In genomic region chr1:235343726-235344125, GRCh38 we compare ENCODE assay signal across 15 cellular contexts. TPM values are rescaled to one million over a fixed set of nuclear protein-coding genes. Genes with fewer than 3 reads are reported as not detected.
DNase-seq lines count a peak whose midpoint lies in the region; ATAC-seq lines count a peak whose summit lies in the region.
"Had no signal": no experiment of that assay in that cellular context is flagged by ENCODE, and none has a peak within 500 bp of the region (broad histone marks: within the 10 kb centered on the region; RNA-seq: fewer than 3 reads in every experiment).

No MANE protein-coding gene starts in this region.

- DNase-seq in NCI-H82 (lab: John Stamatoyannopoulos, UW) (peak; percentile 59), NCI-H82 treated with DMSO at 0.1 percent for 48 hours (lab: John Stamatoyannopoulos, UW; ENCODE audit: unreplicated experiment) (no peak), NCI-H2081 treated with DMSO at 0.1 percent for 48 hours (lab: John Stamatoyannopoulos, UW) (no peak)
- DNase-seq in activated T-cell treated with anti-CD3 and anti-CD28 coated beads, Interleukin-2, amount 50 U/mL, for 24 hours = no peak
- DNase-seq in activated T-cell treated with anti-CD3 and anti-CD28 coated beads, Interleukin-2, amount 50 U/mL, for 72 hours = no peak
- peak; percentile 14 for DNase-seq in stimulated activated CD4-positive, alpha-beta T cell treated with anti-CD3 and anti-CD28 coated beads, Interleukin-15, amount 100 ng/mL, for 24 hours
- no peak for DNase-seq in stimulated activated CD4-positive, alpha-beta T cell treated with anti-CD3 and anti-CD28 coated beads, Interleukin-1b, Interleukin-23, amount 100 ng/mL, for 48 hours
- DNase-seq: Caco-2; CD8-positive, alpha-beta memory T cell; DND-41; GDM1; GOT3; H9 had no signal

- ATAC-seq in activated T-cell treated with anti-CD3 and anti-CD28 coated beads, Interleukin-2, amount 50 U/mL, for 72 hours (replicated peaks in 1 of 2) = no peak

- no peaks in the 10 kb centered on the region for H3K27me3 Mint-ChIP-seq in activated T-cell treated with anti-CD3 and anti-CD28 coated beads, Interleukin-2, amount 50 U/mL, for 24 hours
- no peaks in the 10 kb centered on the region for H3K27me3 Mint-ChIP-seq in activated T-cell treated with anti-CD3 and anti-CD28 coated beads, Interleukin-2, amount 50 U/mL, for 72 hours (ENCODE audit: low read depth)
- H3K27me3 Mint-ChIP-seq in stimulated activated naive CD8-positive, alpha-beta T cell treated with anti-CD3 and anti-CD28 coated beads, Interleukin-15, Interleukin-2, amounts not matched to agents 100 ng/mL and 50 ng/mL, for 24 hours = no peaks in the 10 kb centered on the region
- H3K27me3 Mint-ChIP-seq: CD8-positive, alpha-beta memory T cell had no signal

- peak overlapping the region; percentile 50 for H3K27ac Mint-ChIP-seq in activated T-cell treated with anti-CD3 and anti-CD28 coated beads, Interleukin-2, amount 50 U/mL, for 24 hours
- no peak overlapping the region for H3K27ac Mint-ChIP-seq in activated T-cell treated with anti-CD3 and anti-CD28 coated beads, Interleukin-2, amount 50 U/mL, for 72 hours
- peak overlapping the region; percentile 61 for H3K27ac Mint-ChIP-seq in stimulated activated naive CD8-positive, alpha-beta T cell treated with anti-CD3 and anti-CD28 coated beads, Interleukin-15, Interleukin-2, amounts not matched to agents 100 ng/mL and 50 ng/mL, for 24 hours
- H3K27ac Mint-ChIP-seq: H9 had no signal

- H3K36me3 Mint-ChIP-seq in activated T-cell treated with anti-CD3 and anti-CD28 coated beads, Interleukin-2, amount 50 U/mL, for 24 hours (ENCODE audit: low read depth) = peaks cover 47% of the 10 kb centered on the region
- H3K36me3 Mint-ChIP-seq in activated T-cell treated with anti-CD3 and anti-CD28 coated beads, Interleukin-2, amount 50 U/mL, for 72 hours (ENCODE audit: insufficient read depth in 2 of 2) = peaks cover 6 to 7% of the 10 kb centered on the region in 2 donors
- peaks cover 39% of the 10 kb centered on the region for H3K36me3 Mint-ChIP-seq in stimulated activated naive CD8-positive, alpha-beta T cell treated with anti-CD3 and anti-CD28 coated beads, Interleukin-15, Interleukin-2, amounts not matched to agents 100 ng/mL and 50 ng/mL, for 24 hours (ENCODE audit: low read depth)

- H3K4me1 Mint-ChIP-seq in activated T-cell treated with anti-CD3 and anti-CD28 coated beads, Interleukin-2, amount 50 U/mL, for 24 hours (ENCODE audit: low read depth) = peaks cover 13% of the 10 kb centered on the region
- H3K4me1 Mint-ChIP-seq in activated T-cell treated with anti-CD3 and anti-CD28 coated beads, Interleukin-2, amount 50 U/mL, for 72 hours (ENCODE audit: low read depth) = no peaks in the 10 kb centered on the region
- peaks cover 17% of the 10 kb centered on the region for H3K4me1 Mint-ChIP-seq in stimulated activated naive CD8-positive, alpha-beta T cell treated with anti-CD3 and anti-CD28 coated beads, Interleukin-15, Interleukin-2, amounts not matched to agents 100 ng/mL and 50 ng/mL, for 24 hours (ENCODE audit: low read depth)
- H3K4me1 Mint-ChIP-seq: CD14-positive monocyte had no signal

- no peaks in the 10 kb centered on the region for H3K9me3 Mint-ChIP-seq in activated T-cell treated with anti-CD3 and anti-CD28 coated beads, Interleukin-2, amount 50 U/mL, for 24 hours
- no peaks in the 10 kb centered on the region for H3K9me3 Mint-ChIP-seq in activated T-cell treated with anti-CD3 and anti-CD28 coated beads, Interleukin-2, amount 50 U/mL, for 72 hours
- H3K9me3 Mint-ChIP-seq in stimulated activated naive CD8-positive, alpha-beta T cell treated with anti-CD3 and anti-CD28 coated beads, Interleukin-15, Interleukin-2, amounts not matched to agents 100 ng/mL and 50 ng/mL, for 24 hours = no peaks in the 10 kb centered on the region
- H3K9me3 Mint-ChIP-seq: CD8-positive, alpha-beta memory T cell; H9 had no signal

- no peak overlapping the region for H3K4me3 Mint-ChIP-seq in activated T-cell treated with anti-CD3 and anti-CD28 coated beads, Interleukin-2, amount 50 U/mL, for 24 hours
- no peak overlapping the region for H3K4me3 Mint-ChIP-seq in activated T-cell treated with anti-CD3 and anti-CD28 coated beads, Interleukin-2, amount 50 U/mL, for 72 hours
- no peak overlapping the region for H3K4me3 Mint-ChIP-seq in stimulated activated naive CD8-positive, alpha-beta T cell treated with anti-CD3 and anti-CD28 coated beads, Interleukin-15, Interleukin-2, amounts not matched to agents 100 ng/mL and 50 ng/mL, for 24 hours
- H3K4me3 Mint-ChIP-seq: CD14-positive monocyte; CD8-positive, alpha-beta memory T cell; H9 had no signal

RNA-seq across cellular contexts. Expression of gene GGPS1, which starts 15.4 kb away (rescaled TPM):
- total RNA-seq in activated T-cell treated with anti-CD3 and anti-CD28 coated beads, Interleukin-2, amount 50 U/mL, for 72 hours = 10 to 100 TPM; 57.2 to 60.4 TPM

RNA-seq across cellular contexts. Expression of gene ARID4B, which starts 15.7 kb away (rescaled TPM):
- total RNA-seq in activated T-cell treated with anti-CD3 and anti-CD28 coated beads, Interleukin-2, amount 50 U/mL, for 72 hours = 10 to 100 TPM; 65.5 to 68.4 TPM

RNA-seq across cellular contexts. Expression of gene TBCE, which starts 23.5 kb away (rescaled TPM):
- total RNA-seq in activated T-cell treated with anti-CD3 and anti-CD28 coated beads, Interleukin-2, amount 50 U/mL, for 72 hours = 10 to 100 TPM; 27.7 to 37.3 TPM

Comparison
In these comparisons a context has a peak if more than half of its experiments do, and no peak if none do; other contexts are left out.
1. DNase-seq: peak in NCI-H82 (single experiment) and stimulated activated CD4-positive, alpha-beta T cell treated with anti-CD3 and anti-CD28 coated beads, Interleukin-15, amount 100 ng/mL, for 24 hours (single experiment); none in NCI-H82 treated with DMSO at 0.1 percent for 48 hours (single experiment), activated T-cell treated with anti-CD3 and anti-CD28 coated beads, Interleukin-2, amount 50 U/mL, for 24 hours (single experiment), activated T-cell treated with anti-CD3 and anti-CD28 coated beads, Interleukin-2, amount 50 U/mL, for 72 hours (0 of 2), stimulated activated CD4-positive, alpha-beta T cell treated with anti-CD3 and anti-CD28 coated beads, Interleukin-1b, Interleukin-23, amount 100 ng/mL, for 48 hours (single experiment) and NCI-H2081 treated with DMSO at 0.1 percent for 48 hours (single experiment).